ENCODE assay signal across 8 cellular contexts in the genomic region with DNA sequence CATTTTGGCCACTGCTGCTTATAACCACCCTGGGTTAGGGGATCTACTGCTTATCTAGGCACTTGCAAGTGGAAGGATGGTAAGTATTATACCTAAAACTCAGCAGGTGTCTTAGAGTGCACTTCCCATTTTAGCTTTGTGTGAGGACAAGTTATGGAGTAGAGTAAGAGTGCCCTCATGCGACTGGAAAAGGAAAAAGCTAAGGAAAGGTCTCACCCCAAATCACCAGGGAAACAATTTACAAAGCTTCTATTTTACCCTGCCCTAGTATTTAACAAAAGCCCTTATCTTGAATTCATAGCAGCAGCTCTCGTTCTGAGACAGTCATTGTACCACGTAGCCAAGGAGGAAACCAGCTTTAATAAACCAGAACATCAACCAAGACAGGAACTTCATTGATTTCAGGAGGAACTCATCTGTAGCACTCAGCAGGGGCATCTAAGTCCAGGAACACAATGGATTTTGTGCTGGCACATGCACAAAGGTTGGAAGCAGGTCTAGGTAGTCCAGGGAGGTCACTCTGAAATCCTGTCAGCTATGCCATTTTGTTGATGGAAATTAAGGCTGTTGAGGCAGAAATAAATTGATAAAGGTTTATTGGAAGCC. TPM values are rescaled to one million over a fixed set of nuclear protein-coding genes. Genes with fewer than 3 reads are reported as not detected.
DNase-seq lines count a peak whose midpoint lies in the region; ATAC-seq and TF ChIP-seq lines count a peak whose summit lies in the region.

No MANE protein-coding gene starts in this region.

- no TSS peak for BruUV-seq in PC-9 (replicated peaks; lab: Mats Ljungman, UMichigan)
- BruUV-seq in mammary epithelial cell (replicated peaks; lab: Mats Ljungman, UMichigan): no TSS peak

- no peak for DNase-seq in activated naive CD8-positive, alpha-beta T cell treated with anti-CD3 and anti-CD28 coated beads, Interleukin-2, amount 10 ng/mL, durations not matched to agents 7 days and 5 days
- DNase-seq in activated naive CD8-positive, alpha-beta T cell treated with anti-CD3 and anti-CD28 coated beads for 36 hours: no peak
- DNase-seq in PC-9: peak; percentile 51 to 66
- peak; percentile 54 for DNase-seq in mammary epithelial cell
- DNase-seq in islet precursor cell: peak; percentile 59
- peak; percentile 26 to 31 for DNase-seq in stimulated activated naive CD8-positive, alpha-beta T cell treated with anti-CD3 and anti-CD28 coated beads, Interleukin-15, amount 100 ng/mL, for 72 hours

- H3K4me2 ChIP-seq in Loucy (ENCODE audit: low read depth, low read length, poor library complexity, severe bottlenecking) (no peak overlapping the region), PC-9 (no peak overlapping the region), mammary epithelial cell (ENCODE audit: insufficient read depth, low read depth, low read length) (no peak overlapping the region)

- H3K36me3 ChIP-seq in Loucy (ENCODE audit: insufficient read depth, low read length): no peaks in the 10 kb centered on the region
- no peaks in the 10 kb centered on the region for H3K36me3 ChIP-seq in PC-9 (ENCODE audit: low read depth)
- H3K36me3 ChIP-seq in mammary epithelial cell (ENCODE audit: insufficient read depth, low read length): no peaks in the 10 kb centered on the region

- H3K27ac ChIP-seq in PC-9 (no peak overlapping the region), mammary epithelial cell (ENCODE audit: insufficient read depth, low read depth, low read length) (no peak overlapping the region)

- H3K36me3 Mint-ChIP-seq in activated naive CD8-positive, alpha-beta T cell treated with anti-CD3 and anti-CD28 coated beads, Interleukin-2, amount 10 ng/mL, durations not matched to agents 7 days and 5 days: no peaks in the 10 kb centered on the region
- no peaks in the 10 kb centered on the region for H3K36me3 Mint-ChIP-seq in activated naive CD8-positive, alpha-beta T cell treated with anti-CD3 and anti-CD28 coated beads for 36 hours

- peaks cover 4% of the 10 kb centered on the region for H3K4me1 Mint-ChIP-seq in activated naive CD8-positive, alpha-beta T cell treated with anti-CD3 and anti-CD28 coated beads, Interleukin-2, amount 10 ng/mL, durations not matched to agents 7 days and 5 days
- H3K4me1 Mint-ChIP-seq in activated naive CD8-positive, alpha-beta T cell treated with anti-CD3 and anti-CD28 coated beads for 36 hours: no peaks in the 10 kb centered on the region
- no peaks in the 10 kb centered on the region for H3K4me1 Mint-ChIP-seq in stimulated activated naive CD8-positive, alpha-beta T cell treated with anti-CD3 and anti-CD28 coated beads, Interleukin-15, amount 100 ng/mL, for 72 hours

- 0% methylated on average over 3 of the region's 3 CpGs for whole genome bisulfite sequencing in mammary epithelial cell (ENCODE audit: low coverage, missing lambda C conversion rate)

- no peak overlapping the region for H3K27ac Mint-ChIP-seq in activated naive CD8-positive, alpha-beta T cell treated with anti-CD3 and anti-CD28 coated beads, Interleukin-2, amount 10 ng/mL, durations not matched to agents 7 days and 5 days
- no peak overlapping the region for H3K27ac Mint-ChIP-seq in activated naive CD8-positive, alpha-beta T cell treated with anti-CD3 and anti-CD28 coated beads for 36 hours
- no peak overlapping the region for H3K27ac Mint-ChIP-seq in stimulated activated naive CD8-positive, alpha-beta T cell treated with anti-CD3 and anti-CD28 coated beads, Interleukin-15, amount 100 ng/mL, for 72 hours

- peak; percentile 83 for TF ChIP-seq CTCF in Loucy (conservative IDR thresholded peaks at IDR 0.05; ENCODE audit: low read length)
- TF ChIP-seq CTCF in PC-9 (conservative IDR thresholded peaks at IDR 0.05): peak; percentile 82
- TF ChIP-seq CTCF in mammary epithelial cell (conservative IDR thresholded peaks at IDR 0.05 in 1 of 2, IDR thresholded peaks at IDR 0.05 in 1 of 2; ENCODE audit: extremely low read depth in 1 of 2, insufficient read depth in 1 of 2, low read depth in 1 of 2, low read length in 2 of 2): peak; percentile 79 to 85

- intact Hi-C loops in PC-9 (cut with micrococcal nuclease; ENCODE audit: unreplicated experiment): loop anchor here (1.0 to 10.0 kb wide), 6 partner anchors 37 to 1302 kb away; no protein-coding TSS in a partner anchor
- intact Hi-C loops in mammary epithelial cell (cut with micrococcal nuclease): loop anchor here (1.0 to 10.0 kb wide), 7 partner anchors 30 to 540 kb away; partner anchors contain the start of gene VTI1B

- H3K9ac ChIP-seq in Loucy (ENCODE audit: low read depth, low read length, poor library complexity, severe bottlenecking): no peak overlapping the region
- H3K9ac ChIP-seq in mammary epithelial cell (ENCODE audit: insufficient read depth, low read length): no peak overlapping the region

- dilution Hi-C loops in mammary epithelial cell (cut with HindIII; ENCODE audit: low sequenced_read_pairs): no loop called here

- peaks cover 10% of the 10 kb centered on the region for H3K27me3 Mint-ChIP-seq in activated naive CD8-positive, alpha-beta T cell treated with anti-CD3 and anti-CD28 coated beads, Interleukin-2, amount 10 ng/mL, durations not matched to agents 7 days and 5 days
- no peaks in the 10 kb centered on the region for H3K27me3 Mint-ChIP-seq in activated naive CD8-positive, alpha-beta T cell treated with anti-CD3 and anti-CD28 coated beads for 36 hours
- H3K27me3 Mint-ChIP-seq in stimulated activated naive CD8-positive, alpha-beta T cell treated with anti-CD3 and anti-CD28 coated beads, Interleukin-15, amount 100 ng/mL, for 72 hours: peaks cover 8% of the 10 kb centered on the region

- H3K79me2 ChIP-seq in Loucy (ENCODE audit: insufficient read depth, low read length) (no peaks in the 10 kb centered on the region), PC-9 (ENCODE audit: low read depth) (no peaks in the 10 kb centered on the region), mammary epithelial cell (ENCODE audit: insufficient read depth, low read length) (no peaks in the 10 kb centered on the region)

- H2AFZ ChIP-seq in Loucy (ENCODE audit: low read length) (peak overlapping the region; percentile 66), PC-9 (no peak overlapping the region), mammary epithelial cell (ENCODE audit: low read depth, low read length) (no peak overlapping the region)

- CTCF ChIA-PET in PC-9 (lab: Charles Lee) (interaction anchor here (0.5 to 2.2 kb wide), 23 partner anchors 9 to 1345 kb away, joined by 3 to 21 read pairs (median 5); partner anchors contain the start of genes ARG2, PIGH and RDH11), mammary epithelial cell (lab: Charles Lee; ENCODE audit: low non-redundant PET) (interaction anchor here (0.5 to 1.5 kb wide), 11 partner anchors 13 to 1302 kb away, joined by 3 to 19 read pairs (median 7); partner anchors contain the start of gene PIGH)

- peaks cover 8% of the 10 kb centered on the region; the same call in 1 of the 2 replicates for H3K9me3 ChIP-seq in Loucy (ENCODE audit: insufficient read depth, low read depth, low read length)
- peaks cover 10% of the 10 kb centered on the region for H3K9me3 ChIP-seq in PC-9 (ENCODE audit: insufficient read depth, low read depth)
- H3K9me3 ChIP-seq in mammary epithelial cell (replicated peaks; ENCODE audit: insufficient read depth, low read length): peaks cover under 1% of the 10 kb centered on the region

- no peaks in the 10 kb centered on the region for H4K20me1 ChIP-seq in Loucy (ENCODE audit: insufficient read depth, low read length, poor library complexity, severe bottlenecking)
- no peaks in the 10 kb centered on the region for H4K20me1 ChIP-seq in PC-9 (ENCODE audit: insufficient read depth)
- no peaks in the 10 kb centered on the region for H4K20me1 ChIP-seq in mammary epithelial cell (ENCODE audit: insufficient read depth, low read length)

- H3K4me3 Mint-ChIP-seq in activated naive CD8-positive, alpha-beta T cell treated with anti-CD3 and anti-CD28 coated beads, Interleukin-2, amount 10 ng/mL, durations not matched to agents 7 days and 5 days: no peak overlapping the region
- no peak overlapping the region for H3K4me3 Mint-ChIP-seq in activated naive CD8-positive, alpha-beta T cell treated with anti-CD3 and anti-CD28 coated beads for 36 hours
- no peak overlapping the region for H3K4me3 Mint-ChIP-seq in stimulated activated naive CD8-positive, alpha-beta T cell treated with anti-CD3 and anti-CD28 coated beads, Interleukin-15, amount 100 ng/mL, for 72 hours

- no peaks in the 10 kb centered on the region for H3F3A ChIP-seq in Loucy (ENCODE audit: low read depth)
- H3F3A ChIP-seq in PC-9 (ENCODE audit: insufficient read depth, low read depth): peaks cover 12% of the 10 kb centered on the region; the same call in 1 of the 2 replicates

- H3K4me1 ChIP-seq in Loucy (ENCODE audit: insufficient read depth, low read length, poor library complexity, severe bottlenecking) (no peaks in the 10 kb centered on the region), PC-9 (replicated peaks; ENCODE audit: insufficient read depth) (peaks cover 24% of the 10 kb centered on the region), mammary epithelial cell (ENCODE audit: insufficient read depth, low read length) (peaks cover 10% of the 10 kb centered on the region)

- H3K9me2 ChIP-seq in Loucy (replicated peaks; ENCODE audit: low read depth, low read length): no peaks in the 10 kb centered on the region
- H3K9me2 ChIP-seq in PC-9 (ENCODE audit: insufficient read depth): no peaks in the 10 kb centered on the region

- in situ Hi-C loops in mammary epithelial cell (cut with MboI; ENCODE audit: low sequenced_read_pairs in 2 of 2): loop anchor here in 1 of 2 donors (10.0 kb wide), 1 partner anchor 90 kb away; the partner anchor contains the start of gene ARG2

- POLR2A ChIA-PET in activated naive CD8-positive, alpha-beta T cell treated with anti-CD3 and anti-CD28 coated beads, Interleukin-2, amount 10 ng/mL, durations not matched to agents 7 days and 5 days (lab: Charles Lee): interaction anchor here (0.8 to 1.7 kb wide), 5 partner anchors 8 to 1112 kb away, joined by 3 to 7 read pairs (median 3); partner anchors contain the start of gene RDH11
- POLR2A ChIA-PET in PC-9 (lab: Charles Lee; ENCODE audit: unreplicated experiment): interaction anchor here (0.5 to 0.8 kb wide), 6 partner anchors 9 to 345 kb away, joined by 3 to 14 read pairs (median 4); partner anchors contain the start of genes ATP6V1D and RDH11

- H3K27me3 ChIP-seq in Loucy (ENCODE audit: insufficient read depth, low read length, poor library complexity, severe bottlenecking) (no peaks in the 10 kb centered on the region), PC-9 (ENCODE audit: insufficient read depth, low read depth) (no peaks in the 10 kb centered on the region), mammary epithelial cell (ENCODE audit: insufficient read depth, low read length) (no peaks in the 10 kb centered on the region)

- H3K9me3 Mint-ChIP-seq in activated naive CD8-positive, alpha-beta T cell treated with anti-CD3 and anti-CD28 coated beads, Interleukin-2, amount 10 ng/mL, durations not matched to agents 7 days and 5 days: no peaks in the 10 kb centered on the region
- H3K9me3 Mint-ChIP-seq in activated naive CD8-positive, alpha-beta T cell treated with anti-CD3 and anti-CD28 coated beads for 36 hours: no peaks in the 10 kb centered on the region
- peaks cover under 1% of the 10 kb centered on the region in 2 donors for H3K9me3 Mint-ChIP-seq in stimulated activated naive CD8-positive, alpha-beta T cell treated with anti-CD3 and anti-CD28 coated beads, Interleukin-15, amount 100 ng/mL, for 72 hours

- H3K4me3 ChIP-seq in Loucy (ENCODE audit: low read length, poor library complexity, severe bottlenecking) (no peak overlapping the region), PC-9 (no peak overlapping the region), mammary epithelial cell (replicated peaks in 1 of 3; ENCODE audit: insufficient read depth in 1 of 3, low read depth in 2 of 3, low read length in 3 of 3) (no peak overlapping the region)

- peak; percentile 54 for ATAC-seq in activated naive CD8-positive, alpha-beta T cell treated with anti-CD3 and anti-CD28 coated beads, Interleukin-2, amount 10 ng/mL, durations not matched to agents 7 days and 5 days (ENCODE audit: low read depth)
- ATAC-seq in stimulated activated naive CD8-positive, alpha-beta T cell treated with anti-CD3 and anti-CD28 coated beads, Interleukin-15, amount 100 ng/mL, for 72 hours: peak; percentile 80
- no peak for ATAC-seq in GM18861 (IDR thresholded peaks at IDR 0.05; ENCODE audit: unreplicated experiment)

RNA-seq across cellular contexts. Expression of gene RDH12, which starts 2.9 kb away (rescaled TPM):
- not detected for total RNA-seq in activated naive CD8-positive, alpha-beta T cell treated with anti-CD3 and anti-CD28 coated beads, Interleukin-2, amount 10 ng/mL, durations not matched to agents 7 days and 5 days
- total RNA-seq in activated naive CD8-positive, alpha-beta T cell treated with anti-CD3 and anti-CD28 coated beads for 36 hours: not detected
- total RNA-seq in PC-9 (2021): not detected in 2 replicates
- not detected for total RNA-seq in mammary epithelial cell
- 0.02 TPM for polyA plus RNA-seq in mammary epithelial cell
- polyA minus RNA-seq in mammary epithelial cell: not detected

RNA-seq across cellular contexts. Expression of gene RDH11, which starts 9.0 kb away (rescaled TPM):
- 10 to 100 TPM; 54.9 to 55.5 TPM for total RNA-seq in activated naive CD8-positive, alpha-beta T cell treated with anti-CD3 and anti-CD28 coated beads, Interleukin-2, amount 10 ng/mL, durations not matched to agents 7 days and 5 days
- 10 to 100 TPM; 72.5 to 74.0 TPM for total RNA-seq in activated naive CD8-positive, alpha-beta T cell treated with anti-CD3 and anti-CD28 coated beads for 36 hours
- total RNA-seq in PC-9 (2021) (73.2 and 97.0 TPM in 2 replicates), mammary epithelial cell (100 to 1,000 TPM in 1 of 2 donors, 10 to 100 TPM in 1; 99.1 to 145 TPM)
- 151 TPM for polyA plus RNA-seq in mammary epithelial cell
- polyA minus RNA-seq in mammary epithelial cell: 75.2 TPM

RNA-seq across cellular contexts. Expression of gene VTI1B, which starts 30.2 kb away (rescaled TPM):
- 10 to 100 TPM; 69.9 to 74.6 TPM for total RNA-seq in activated naive CD8-positive, alpha-beta T cell treated with anti-CD3 and anti-CD28 coated beads, Interleukin-2, amount 10 ng/mL, durations not matched to agents 7 days and 5 days
- 10 to 100 TPM; 70.7 to 72.5 TPM for total RNA-seq in activated naive CD8-positive, alpha-beta T cell treated with anti-CD3 and anti-CD28 coated beads for 36 hours
- total RNA-seq in PC-9 (2021): 131 and 148 TPM in 2 replicates
- 10 to 100 TPM; 37.3 to 72.8 TPM for total RNA-seq in mammary epithelial cell
- polyA plus RNA-seq in mammary epithelial cell: 42.5 TPM
- polyA minus RNA-seq in mammary epithelial cell: 14.6 TPM

Comparison
In these comparisons a context has a peak if more than half of its experiments do, and no peak if none do; other contexts are left out.
1. DNase-seq: peak in PC-9 (2 of 2), mammary epithelial cell (single experiment), islet precursor cell (single experiment) and stimulated activated naive CD8-positive, alpha-beta T cell treated with anti-CD3 and anti-CD28 coated beads, Interleukin-15, amount 100 ng/mL, for 72 hours (2 of 2); none in activated naive CD8-positive, alpha-beta T cell treated with anti-CD3 and anti-CD28 coated beads, Interleukin-2, amount 10 ng/mL, durations not matched to agents 7 days and 5 days (single experiment) and activated naive CD8-positive, alpha-beta T cell treated with anti-CD3 and anti-CD28 coated beads for 36 hours (single experiment).
2. Peak in every context shown above with its lines, with median percentiles within 50 percentile points of each other: CTCF ChIP-seq.